17 cellular contexts compared by ENCODE assay signal in genomic region chr2:152950125-152950524, GRCh38.
DNase-seq lines count a peak whose midpoint lies in the region; TF ChIP-seq lines count a peak whose summit lies in the region.
"Had no signal": no experiment of that assay in that cellular context is flagged by ENCODE, and none has a peak within 500 bp of the region (broad histone marks: within the 10 kb centered on the region; RNA-seq: fewer than 3 reads in every experiment).

No MANE protein-coding gene starts in this region.

- no peak overlapping the region for H3K4me3 ChIP-seq in astrocyte of the spinal cord (ENCODE audit: low read depth, low read length)
- H3K4me3 ChIP-seq: ascending aorta, SK-N-MC had no signal

- in situ Hi-C loops in astrocyte of the spinal cord (cut with HindIII; ENCODE audit: low sequenced_read_pairs), result no loop called here

- peak; percentile 11 for DNase-seq in COLO829 (ENCODE audit: low spot score)
- DNase-seq in HuH-7 (ENCODE audit: low spot score), result peak; percentile 4
- DNase-seq in astrocyte of the spinal cord (ENCODE audit: low read depth, low spot score), result peak; percentile 2
- peak; percentile 19 for DNase-seq in kidney tubule cell (ENCODE audit: low spot score)
- DNase-seq in hippocampal formation (lab: John Stamatoyannopoulos, UW), result no peak
- no peak for DNase-seq in central memory CD4-positive, alpha-beta T cell
- no peak for DNase-seq in NCI-H2171 (lab: John Stamatoyannopoulos, UW)
- DNase-seq in NCI-H1417 (lab: John Stamatoyannopoulos, UW), result no peak
- DNase-seq: activated B cell treated with CpG ODN at 0.5 μM for 24 hours; C1 segment of cervical spinal cord; effector memory CD8-positive, alpha-beta T cell; mesenchymal stem cell; NCI-H1105; NCI-H748 treated with DMSO at 0.1 percent for 48 hours; posterior cingulate gyrus had no signal

- no peak for TF ChIP-seq CTCF in astrocyte of the spinal cord (IDR thresholded peaks at IDR 0.05; ENCODE audit: low read depth, low read length)

Comparison
In these comparisons a context has a peak if more than half of its experiments do, and no peak if none do; other contexts are left out.
1. DNase-seq: peak in COLO829 (single experiment), HuH-7 (single experiment), astrocyte of the spinal cord (single experiment) and kidney tubule cell (single experiment); none in hippocampal formation (0 of 2), central memory CD4-positive, alpha-beta T cell (single experiment), NCI-H2171 (single experiment) and NCI-H1417 (0 of 3).